ENCODE assay signal across 9 cellular contexts in the genomic region with DNA sequence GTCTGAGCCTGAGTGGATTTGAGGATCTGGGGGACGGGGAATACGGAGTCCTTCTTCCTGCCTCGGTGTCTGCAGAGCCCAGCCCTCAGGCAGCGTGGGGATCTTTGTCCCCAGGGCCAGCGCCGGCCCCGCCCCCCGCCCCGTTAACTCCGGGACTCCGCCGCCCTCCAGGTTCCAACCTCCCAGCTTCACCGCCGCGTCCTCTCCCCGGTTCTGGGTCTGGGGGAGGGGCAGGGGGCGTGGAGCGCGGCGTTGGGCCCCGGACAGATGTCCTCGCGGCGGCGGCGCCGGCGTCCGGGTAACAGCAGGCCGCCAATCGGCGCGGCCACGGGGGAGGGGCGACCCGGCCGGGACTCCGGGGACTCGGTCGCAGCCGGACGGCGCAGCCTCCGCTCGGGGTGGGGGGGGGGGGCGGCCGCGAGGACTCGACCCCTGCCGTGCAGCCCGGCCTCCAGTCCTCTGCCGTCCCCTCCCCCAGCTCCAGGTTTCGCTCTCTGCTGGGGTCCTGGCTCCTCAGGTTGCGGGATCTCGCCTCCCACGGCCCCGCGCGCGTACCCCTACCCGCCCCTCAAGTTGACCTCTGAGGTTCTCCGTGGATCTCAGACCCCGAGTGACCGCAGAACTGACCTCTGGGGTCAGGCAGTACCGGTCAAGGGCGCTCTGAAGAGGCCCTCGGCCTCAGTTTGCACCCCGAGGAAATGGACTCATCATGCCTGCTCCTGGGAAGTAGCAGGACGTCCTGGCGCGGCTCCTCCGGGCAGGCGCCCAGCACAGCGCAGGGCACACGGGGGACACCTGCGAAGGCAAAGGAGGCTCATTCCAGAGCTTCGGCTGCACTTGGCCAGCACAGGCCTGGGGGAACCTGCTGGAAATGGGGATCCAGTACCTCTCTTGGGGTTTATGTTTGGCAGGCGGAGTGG. TPM values are rescaled to one million over a fixed set of nuclear protein-coding genes. Genes with fewer than 3 reads are reported as not detected.
DNase-seq lines count a peak whose midpoint lies in the region; ATAC-seq and TF ChIP-seq lines count a peak whose summit lies in the region.
"Had no signal": no experiment of that assay in that cellular context is flagged by ENCODE, and none has a peak within 500 bp of the region (broad histone marks: within the 10 kb centered on the region; RNA-seq: fewer than 3 reads in every experiment).

No MANE protein-coding gene starts in this region.

- no peaks in the 10 kb centered on the region for H3K36me3 ChIP-seq in body of pancreas (replicated peaks in 1 of 2; ENCODE audit: insufficient read depth in 1 of 2, low read depth in 2 of 2)

- no peak for TF ChIP-seq POLR2A in body of pancreas (IDR thresholded peaks at IDR 0.05)

- H3K27ac ChIP-seq in body of pancreas: no peak overlapping the region

- intact Hi-C loops in body of pancreas (cut with DNase I) (loop anchor here (10.0 kb wide), 1 partner anchor 537 kb away; no protein-coding TSS in a partner anchor), left colon (cut with DNase I, micrococcal nuclease) (loop anchor here in 1 of 2 donors (10.0 kb wide), 1 partner anchor 547 kb away; no protein-coding TSS in a partner anchor)

- peaks cover 9 to 29% of the 10 kb centered on the region in 2 donors for H3K27me3 ChIP-seq in body of pancreas

- 15 to 30% methylated on average over 6 to 68 of the region's 78 CpGs for WGBS in body of pancreas, 2 donors

- ATAC-seq in body of pancreas (no peak), left colon (peak; percentile 41)
- no peak for ATAC-seq in stimulated activated naive CD8-positive, alpha-beta T cell treated with anti-CD3 and anti-CD28 coated beads, Interleukin-15, Interleukin-2, amounts not matched to agents 100 U/mL and 50 U/mL, for 24 hours

- no peak for TF ChIP-seq CTCF in body of pancreas (IDR thresholded peaks at IDR 0.05)

- H3K9me3 ChIP-seq in body of pancreas: no peaks in the 10 kb centered on the region

- DNase-seq in NCI-H1417 (lab: John Stamatoyannopoulos, UW) (peak in 2 of 3 experiments; percentile 52 to 67), NCI-H1417 treated with DMSO at 0.1 percent for 48 hours (lab: John Stamatoyannopoulos, UW) (no peak), body of pancreas (peak in 3 of 4 donors; percentile 1 to 17 (median 14)), left colon (no peak), GF-D8 (lab: John Stamatoyannopoulos, UW) (no peak), NCI-H146 treated with DMSO at 0.1 percent for 48 hours (lab: John Stamatoyannopoulos, UW; ENCODE audit: unreplicated experiment) (no peak), AG20443 (ENCODE audit: low spot score) (no peak)
- peak; percentile 5 for DNase-seq in stimulated activated naive CD8-positive, alpha-beta T cell treated with anti-CD3 and anti-CD28 coated beads, Interleukin-15, Interleukin-2, amounts not matched to agents 100 U/mL and 50 U/mL, for 24 hours
- DNase-seq: T1000 had no signal

- peaks cover 54% of the 10 kb centered on the region for H3K4me1 ChIP-seq in body of pancreas

- no peak overlapping the region for H3K4me3 ChIP-seq in body of pancreas

RNA-seq across cellular contexts. Expression of gene ELFN1, which starts 2.3 kb away (rescaled TPM):
- total RNA-seq in body of pancreas (1 to 10 TPM in 1 of 2 donors, under 1 TPM in 1; 0.33 to 1.3 TPM), left colon (under 1 TPM; 0.25 to 0.46 TPM)

Comparison
In these comparisons a context has a peak if more than half of its experiments do, and no peak if none do; other contexts are left out.
1. DNase-seq: peak in NCI-H1417 (2 of 3), body of pancreas (3 of 4) and stimulated activated naive CD8-positive, alpha-beta T cell treated with anti-CD3 and anti-CD28 coated beads, Interleukin-15, Interleukin-2, amounts not matched to agents 100 U/mL and 50 U/mL, for 24 hours (single experiment); none in NCI-H1417 treated with DMSO at 0.1 percent for 48 hours (single experiment), left colon (0 of 2), GF-D8 (single experiment), NCI-H146 treated with DMSO at 0.1 percent for 48 hours (single experiment) and AG20443 (single experiment).